In genomic region chrM:2644-3376, GRCh38 we compare ENCODE assay signal across 7 cellular contexts.
"Had no signal": no experiment of that assay in that cellular context is flagged by ENCODE, and none has a peak within 500 bp of the region (broad histone marks: within the 10 kb centered on the region; RNA-seq: fewer than 3 reads in every experiment).

No MANE protein-coding gene starts in this region.

- DNase-seq: GM23248, GOT3, H9, HCEC 1CT, KG1 had no signal

- H2AFZ ChIP-seq: GM23248 had no signal

- H3K4me3 ChIP-seq: GM23248 had no signal

- H3K27ac ChIP-seq: GM23248 had no signal

- FAIRE-seq: H54, HTR-8/SVneo had no signal

- H3K9ac ChIP-seq: GM23248 had no signal
